In genomic region chr12:23626791-23627190, GRCh38 we compare ENCODE assay signal across 33 cellular contexts.
"Had no signal": no experiment of that assay in that cellular context is flagged by ENCODE, and none has a peak within 500 bp of the region (broad histone marks: within the 10 kb centered on the region; RNA-seq: fewer than 3 reads in every experiment).

No MANE protein-coding gene starts in this region.

- H3K27me3 ChIP-seq: MG63 had no signal

- H3K36me3 ChIP-seq: MG63 had no signal

- H3K4me3 ChIP-seq: MG63 had no signal

- DNase-seq: Karpas-422, Kasumi-1, MG63, MM.1S, MV-4-11, NCI-H1048, NCI-H1092, NCI-H1092 treated with DMSO at 0.1 percent for 48 hours, NCI-H1105, NCI-H1105 treated with DMSO at 0.1 percent for 48 hours, NCI-H1417, NCI-H1417 treated with DMSO at 0.1 percent for 48 hours, NCI-H1436, NCI-H1436 treated with DMSO at 0.1 percent for 48 hours, NCI-H146, NCI-H1694, NCI-H1694 treated with DMSO at 0.1 percent for 48 hours, NCI-H187, NCI-H187 treated with DMSO at 0.1 percent for 48 hours, NCI-H1930, NCI-H2029, NCI-H2029 treated with DMSO at 0.1 percent for 48 hours, NCI-H2081, NCI-H2081 treated with DMSO at 0.1 percent for 48 hours, NCI-H2107, NCI-H2171, NCI-H2227 treated with DMSO at 0.1 percent for 48 hours, NCI-H226, NCI-H345, NCI-H446 treated with DMSO at 0.1 percent for 48 hours, NCI-H510A, NCI-H510A treated with DMSO at 0.1 percent for 48 hours, NCI-H524 had no signal

- H3K9me3 ChIP-seq: MG63 had no signal
